Comparison of ENCODE assay signal across 2 cellular contexts in the genomic region with DNA sequence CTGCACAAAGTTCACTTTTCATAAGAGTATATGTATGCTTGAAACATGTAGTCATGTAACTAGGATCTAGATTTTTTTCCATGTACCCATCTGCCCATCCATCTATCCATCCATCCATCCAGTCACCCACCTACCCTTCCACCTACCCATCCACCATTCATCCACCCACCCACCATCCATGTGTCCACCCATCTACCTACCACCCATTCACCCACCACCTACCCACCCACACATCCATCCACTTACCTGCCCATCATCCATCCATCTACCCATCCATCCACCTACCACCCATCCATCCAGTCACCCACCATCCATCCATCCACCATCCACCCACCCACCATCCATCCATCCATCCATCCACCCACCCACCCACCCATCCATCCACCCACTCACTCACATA.
TF ChIP-seq lines count a peak whose summit lies in the region.

No MANE protein-coding gene starts in this region.

TF ChIP-seq in HEK293, 187 proteins besides CTCF, POLR2A, EP300 and RAD21:
- TF ChIP-seq, protein P1, sequence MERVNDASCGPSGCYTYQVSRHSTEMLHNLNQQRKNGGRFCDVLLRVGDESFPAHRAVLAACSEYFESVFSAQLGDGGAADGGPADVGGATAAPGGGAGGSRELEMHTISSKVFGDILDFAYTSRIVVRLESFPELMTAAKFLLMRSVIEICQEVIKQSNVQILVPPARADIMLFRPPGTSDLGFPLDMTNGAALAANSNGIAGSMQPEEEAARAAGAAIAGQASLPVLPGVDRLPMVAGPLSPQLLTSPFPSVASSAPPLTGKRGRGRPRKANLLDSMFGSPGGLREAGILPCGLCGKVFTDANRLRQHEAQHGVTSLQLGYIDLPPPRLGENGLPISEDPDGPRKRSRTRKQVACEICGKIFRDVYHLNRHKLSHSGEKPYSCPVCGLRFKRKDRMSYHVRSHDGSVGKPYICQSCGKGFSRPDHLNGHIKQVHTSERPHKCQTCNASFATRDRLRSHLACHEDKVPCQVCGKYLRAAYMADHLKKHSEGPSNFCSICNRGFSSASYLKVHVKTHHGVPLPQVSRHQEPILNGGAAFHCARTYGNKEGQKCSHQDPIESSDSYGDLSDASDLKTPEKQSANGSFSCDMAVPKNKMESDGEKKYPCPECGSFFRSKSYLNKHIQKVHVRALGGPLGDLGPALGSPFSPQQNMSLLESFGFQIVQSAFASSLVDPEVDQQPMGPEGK (tag by site-specific recombination; IDR thresholded peaks at IDR 0.05), result no peak
- peak; percentile 59 for TF ChIP-seq ZFHX2 (tag by site-specific recombination; conservative IDR thresholded peaks at IDR 0.05)
- peak; percentile 91 for TF ChIP-seq EGR2 (tag by site-specific recombination; IDR thresholded peaks at IDR 0.05; ENCODE audit: low read depth)

TF ChIP-seq in H1, 55 proteins besides CTCF, POLR2A, EP300 and RAD21 (continued from another document):
- TF ChIP-seq GABPA (IDR thresholded peaks at IDR 0.05; ENCODE audit: borderline replicate concordance, insufficient read depth, low read length), result no peak
- no peak for TF ChIP-seq GTF2F1 (IDR thresholded peaks at IDR 0.05; ENCODE audit: borderline replicate concordance, low read depth, low read length)
- TF ChIP-seq SAP30 (IDR thresholded peaks at IDR 0.05; ENCODE audit: insufficient read depth, insufficient replicate concordance, low read length), result no peak
- TF ChIP-seq BRCA1 (IDR thresholded peaks at IDR 0.05; ENCODE audit: low read depth, low read length), result no peak
- no peak for TF ChIP-seq BCL11A (IDR thresholded peaks at IDR 0.05; ENCODE audit: low read depth in 2 of 2, low read length in 2 of 2)
- no peak for TF ChIP-seq PHF8 (conservative IDR thresholded peaks at IDR 0.05; ENCODE audit: low read depth, low read length)
- TF ChIP-seq TEAD4 (IDR thresholded peaks at IDR 0.05; ENCODE audit: low read depth, low read length), result no peak
- no peak for TF ChIP-seq EGR1 (IDR thresholded peaks at IDR 0.05; ENCODE audit: borderline replicate concordance, low read depth, low read length)
- no peak for TF ChIP-seq RFX5 (IDR thresholded peaks at IDR 0.05; ENCODE audit: borderline replicate concordance, low read depth, low read length)
- no peak for TF ChIP-seq YY1 (IDR thresholded peaks at IDR 0.05; ENCODE audit: low read depth, low read length)
- TF ChIP-seq POU5F1 (IDR thresholded peaks at IDR 0.05; ENCODE audit: low read depth, low read length), result no peak
- TF ChIP-seq TAF1 (IDR thresholded peaks at IDR 0.05; ENCODE audit: low read depth, low read length), result no peak
